ENCODE assay signal across 1 cellular context in genomic region chr4:92551616-92552015, GRCh38.
TF ChIP-seq lines count a peak whose summit lies in the region.

No MANE protein-coding gene starts in this region.

TF ChIP-seq in GM12878, 131 proteins besides CTCF, POLR2A, EP300 and RAD21 (continued from another document):
- TF ChIP-seq NKRF (conservative IDR thresholded peaks at IDR 0.05) (no peak), GATAD2B (conservative IDR thresholded peaks at IDR 0.05; ENCODE audit: low read depth) (no peak), SIN3A (IDR thresholded peaks at IDR 0.05; ENCODE audit: low read depth, low read length) (no peak), BCLAF1 (IDR thresholded peaks at IDR 0.05) (no peak), CHD2 (IDR thresholded peaks at IDR 0.05; ENCODE audit: borderline replicate concordance, low read depth, low read length) (no peak), PRDM15 (CRISPR knock-in tag; IDR thresholded peaks at IDR 0.05) (no peak), HDAC6 (IDR thresholded peaks at IDR 0.05; ENCODE audit: unreplicated experiment) (no peak), STAT1 (conservative IDR thresholded peaks at IDR 0.05) (no peak), USF2 (IDR thresholded peaks at IDR 0.05; ENCODE audit: borderline replicate concordance, low read depth, low read length) (no peak), SUZ12 (IDR thresholded peaks at IDR 0.05; ENCODE audit: unreplicated experiment) (no peak)
